Comparison of ENCODE assay signal across 21 cellular contexts in the genomic region with DNA sequence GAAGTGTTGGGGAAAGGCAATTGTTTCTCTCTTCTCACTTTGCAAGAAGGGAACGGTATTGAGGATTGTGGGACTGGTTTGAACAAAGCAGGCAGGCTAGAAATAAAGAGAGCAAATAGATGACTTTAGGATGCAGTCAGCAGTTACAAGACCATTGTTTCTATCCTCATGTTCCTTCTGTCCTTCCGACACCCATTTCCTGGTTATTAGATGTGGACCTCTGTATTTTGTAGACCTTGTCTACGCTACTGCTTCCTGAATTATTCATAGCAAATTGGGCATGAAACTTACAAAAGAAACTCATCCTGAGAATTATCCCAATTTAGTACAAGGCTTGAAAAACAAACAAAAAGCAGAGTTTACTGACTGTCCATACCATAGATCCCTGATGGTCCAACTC.
"Had no signal": no experiment of that assay in that cellular context is flagged by ENCODE, and none has a peak within 500 bp of the region (broad histone marks: within the 10 kb centered on the region; RNA-seq: fewer than 3 reads in every experiment).

No MANE protein-coding gene starts in this region.

- H3K4me3 ChIP-seq: dorsolateral prefrontal cortex, esophagus muscularis mucosa, lung, ovary, right lobe of liver, smooth muscle cell, suprapubic skin, transverse colon, vagina had no signal

- H3K9me3 ChIP-seq: esophagus muscularis mucosa, ovary, right lobe of liver, suprapubic skin, transverse colon, vagina had no signal

- H3K4me2 ChIP-seq: smooth muscle cell had no signal

- H3K27me3 ChIP-seq: dorsolateral prefrontal cortex, esophagus muscularis mucosa, ovary, right lobe of liver, suprapubic skin, transverse colon, vagina had no signal

- H3K36me3 ChIP-seq: esophagus muscularis mucosa, ovary, right lobe of liver, suprapubic skin, transverse colon, vagina had no signal

- H3K27ac ChIP-seq: dorsolateral prefrontal cortex, esophagus muscularis mucosa, ovary, right lobe of liver, suprapubic skin, transverse colon, vagina had no signal

- H3K4me1 ChIP-seq: right lobe of liver, suprapubic skin, transverse colon, vagina had no signal

- DNase-seq: dorsolateral prefrontal cortex; effector CD4-positive, alpha-beta T cell; foreskin melanocyte; natural killer cell; occipital lobe; ovary; posterior cingulate gyrus; retina; right lobe of liver; stimulated activated CD4-positive, alpha-beta T cell treated with anti-CD3 and anti-CD28 coated beads, Interleukin-12 subunit alpha, Interleukin-12 subunit beta, amount 100 ng/mL, for 4 hours; stimulated activated CD4-positive, alpha-beta T cell treated with anti-CD3 and anti-CD28 coated beads, Interleukin-1b, Interleukin-23, amount 100 ng/mL, for 48 hours; stimulated activated CD4-positive, alpha-beta T cell treated with anti-CD3 and anti-CD28 coated beads, Interleukin-4, amount 100 ng/mL, for 1 hour; stimulated activated CD8-positive, alpha-beta memory T cell treated with anti-CD3 and anti-CD28 coated beads, Interleukin-4, amount 100 ng/mL, for 48 hours; stimulated activated naive CD4-positive, alpha-beta T cell; stimulated activated naive CD8-positive, alpha-beta T cell treated with anti-CD3 and anti-CD28 coated beads, Interleukin-15, amount 100 ng/mL, for 72 hours; transverse colon had no signal

- ATAC-seq: natural killer cell; right lobe of liver; stimulated activated naive CD8-positive, alpha-beta T cell treated with anti-CD3 and anti-CD28 coated beads, Interleukin-15, amount 100 ng/mL, for 72 hours had no signal
